Comparison of ENCODE assay signal across 8 cellular contexts in genomic region chr4:81913427-81913878, GRCh38.
DNase-seq lines count a peak whose midpoint lies in the region; ATAC-seq, FAIRE-seq and TF ChIP-seq lines count a peak whose summit lies in the region.

No MANE protein-coding gene starts in this region.

- no peaks in the 10 kb centered on the region for H3K36me3 Mint-ChIP-seq in activated CD8-positive, alpha-beta memory T cell treated with anti-CD3 and anti-CD28 coated beads, Interleukin-2, amount 10 ng/mL, durations not matched to agents 7 days and 5 days

- WGBS in A549 (ENCODE audit: missing lambda C conversion rate): 1% methylated on average over 7 of the region's 12 CpGs

- no peak overlapping the region for H3K27ac ChIP-seq in A549

- peaks cover 5% of the 10 kb centered on the region for H3K4me1 Mint-ChIP-seq in activated CD8-positive, alpha-beta memory T cell treated with anti-CD3 and anti-CD28 coated beads, Interleukin-2, amount 10 ng/mL, durations not matched to agents 7 days and 5 days

- H3K9me3 ChIP-seq in A549: no peaks in the 10 kb centered on the region

- H3K27me3 Mint-ChIP-seq in activated CD8-positive, alpha-beta memory T cell treated with anti-CD3 and anti-CD28 coated beads, Interleukin-2, amount 10 ng/mL, durations not matched to agents 7 days and 5 days: peaks cover 22% of the 10 kb centered on the region

- TF ChIP-seq RAD21 in A549 (conservative IDR thresholded peaks at IDR 0.05 in 1 of 2, IDR thresholded peaks at IDR 0.05 in 1 of 2): no peak; a peak in 1 of 5 replicates

- ATAC-seq in A549: peak; percentile 47 to 85; a peak in 3 of 6 replicates
- peak; percentile 97 for ATAC-seq in HG02885 (IDR thresholded peaks at IDR 0.05; ENCODE audit: poor library complexity, unreplicated experiment)
- peak; percentile 76 for ATAC-seq in activated CD8-positive, alpha-beta memory T cell treated with anti-CD3 and anti-CD28 coated beads, Interleukin-2, amount 10 ng/mL, durations not matched to agents 7 days and 5 days

- POLR2A ChIA-PET in A549 (lab: Yijun Ruan, JAX): no interaction called here

- H3K4me1 ChIP-seq in A549: no peaks in the 10 kb centered on the region

- H3K27ac Mint-ChIP-seq in activated CD8-positive, alpha-beta memory T cell treated with anti-CD3 and anti-CD28 coated beads, Interleukin-2, amount 10 ng/mL, durations not matched to agents 7 days and 5 days: no peak overlapping the region

- no peak overlapping the region for H3K4me2 ChIP-seq in A549

- CTCF ChIA-PET in A549 (lab: Yijun Ruan, JAX): interaction anchor here (0.6 to 1.2 kb wide), 7 partner anchors 9 to 108 kb away, joined by 3 to 5 read pairs (median 3); no protein-coding TSS in a partner anchor
- CTCF ChIA-PET in activated CD8-positive, alpha-beta memory T cell treated with anti-CD3 and anti-CD28 coated beads, Interleukin-2, amount 10 ng/mL, durations not matched to agents 7 days and 5 days (lab: Charles Lee): interaction anchor here (1.0 to 1.9 kb wide), 8 partner anchors 9 to 562 kb away, joined by 3 to 7 read pairs (median 4); no protein-coding TSS in a partner anchor

- no peak for FAIRE-seq in A549 (lab: Jason Lieb, UNC)

- peak; percentile 24 to 54 for DNase-seq in A549 (ENCODE audit: low read depth in 1 of 2, low spot score in 1 of 2)
- peak; percentile 42 for DNase-seq in GM13976 (ENCODE audit: low spot score)
- DNase-seq in NCI-H82 treated with DMSO at 0.1 percent for 48 hours (lab: John Stamatoyannopoulos, UW; ENCODE audit: unreplicated experiment): peak; percentile 56
- DNase-seq in activated CD8-positive, alpha-beta memory T cell treated with anti-CD3 and anti-CD28 coated beads, Interleukin-2, amount 10 ng/mL, durations not matched to agents 7 days and 5 days: peak; percentile 66
- DNase-seq in fibroblast of the aortic adventitia (ENCODE audit: low read depth): peak; percentile 32
- DNase-seq in pons (ENCODE audit: low spot score): peak; percentile 42
- DNase-seq in HK-2 (ENCODE audit: unreplicated experiment): no peak

- TF ChIP-seq CTCF in A549 (IDR thresholded peaks at IDR 0.05): peak; percentile 37
- TF ChIP-seq CTCF in GM13976 (IDR thresholded peaks at IDR 0.05; ENCODE audit: borderline replicate concordance, control extremely low read depth, extremely low read depth, insufficient read depth, missing control alignments): peak; percentile 35
- TF ChIP-seq CTCF in fibroblast of the aortic adventitia (IDR thresholded peaks at IDR 0.05; ENCODE audit: insufficient read depth, low read length): peak; percentile 55

- H3K4me3 Mint-ChIP-seq in activated CD8-positive, alpha-beta memory T cell treated with anti-CD3 and anti-CD28 coated beads, Interleukin-2, amount 10 ng/mL, durations not matched to agents 7 days and 5 days: no peak overlapping the region

- H3K9me3 Mint-ChIP-seq in activated CD8-positive, alpha-beta memory T cell treated with anti-CD3 and anti-CD28 coated beads, Interleukin-2, amount 10 ng/mL, durations not matched to agents 7 days and 5 days (ENCODE audit: low read depth): no peaks in the 10 kb centered on the region

- no peak for TF ChIP-seq EP300 in A549 (IDR thresholded peaks at IDR 0.05)

- no peak for TF ChIP-seq POLR2A in A549 (IDR thresholded peaks at IDR 0.05; ENCODE audit: low read length)

- in situ Hi-C loops in GM13976 (cut with MboI; ENCODE audit: low sequenced_read_pairs, unreplicated experiment): no loop called here

- H3K4me3 ChIP-seq in A549 (no peak overlapping the region), fibroblast of the aortic adventitia (ENCODE audit: low read depth, low read length) (no peak overlapping the region)

TF ChIP-seq in A549, 52 proteins besides CTCF, POLR2A, EP300 and RAD21:
- TF ChIP-seq MAFK (IDR thresholded peaks at IDR 0.05; ENCODE audit: partially characterized antibody) (peak; percentile 97), FOSL2 (IDR thresholded peaks at IDR 0.05) (no peak), FOSL2 (CRISPR knock-in tag; IDR thresholded peaks at IDR 0.05) (no peak)
TF ChIP-seq in A549: peak in this region for 1.
